ENCODE assay signal across 1 cellular context in genomic region chr14:55749946-55750345, GRCh38.
TF ChIP-seq lines count a peak whose summit lies in the region.

No MANE protein-coding gene starts in this region.

TF ChIP-seq in H1, 55 proteins besides CTCF, POLR2A, EP300 and RAD21 (continued from another document):
- TF ChIP-seq KDM4A (IDR thresholded peaks at IDR 0.05; ENCODE audit: low read depth, low read length, severe bottlenecking) = no peak
- TF ChIP-seq TAF7 (optimal IDR thresholded peaks at IDR 0.05; ENCODE audit: borderline replicate concordance, low read depth, low read length) = no peak
- no peak for TF ChIP-seq TEAD4 (IDR thresholded peaks at IDR 0.05; ENCODE audit: low read depth, low read length)
- TF ChIP-seq TBP (IDR thresholded peaks at IDR 0.05; ENCODE audit: low read depth, low read length) = no peak
- TF ChIP-seq SIRT6 (IDR thresholded peaks at IDR 0.05; ENCODE audit: low read length) = no peak
